Comparison of ENCODE assay signal across 1 cellular context in the genomic region with DNA sequence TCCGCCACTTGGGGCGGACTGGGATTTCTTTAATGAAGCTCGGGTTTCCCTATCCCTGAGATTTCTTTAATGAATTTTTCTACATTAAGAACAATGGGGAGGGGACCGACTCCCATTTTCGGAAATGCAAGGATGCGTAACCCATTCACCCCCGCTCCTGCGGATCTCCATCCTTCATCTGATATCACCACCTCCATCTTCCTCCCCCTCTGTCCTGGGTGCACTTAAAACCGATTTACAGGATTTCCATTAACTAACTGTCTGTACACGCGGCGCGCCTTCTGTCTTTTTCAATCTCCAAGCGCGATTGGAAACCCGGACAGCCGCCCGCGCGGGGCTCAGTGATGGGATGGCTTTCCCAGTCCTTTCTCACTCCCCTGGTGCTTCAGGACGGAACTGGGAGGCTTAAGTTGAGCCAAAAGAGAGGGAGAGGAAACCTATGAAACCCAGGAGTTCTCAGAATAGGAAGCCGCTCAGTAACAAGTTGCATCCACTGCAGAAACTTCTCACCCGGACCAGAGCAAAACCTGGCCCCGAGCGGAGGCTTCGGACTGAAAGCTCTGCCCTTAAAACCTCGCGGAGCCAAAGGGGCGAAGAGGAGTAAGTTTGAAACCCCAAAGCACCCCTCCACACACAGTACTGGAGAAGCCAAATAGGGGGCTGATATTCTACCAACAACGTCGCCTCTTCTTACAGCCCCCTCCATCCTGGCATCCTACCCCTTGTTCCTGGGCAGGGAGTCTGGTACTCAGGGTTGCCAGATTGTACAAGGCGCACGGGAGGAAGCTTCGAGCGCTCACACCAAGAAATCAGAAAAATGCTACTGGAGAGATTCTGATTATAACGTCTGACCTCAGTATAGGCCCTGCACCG.
TF ChIP-seq lines count a peak whose summit lies in the region.

No MANE protein-coding gene starts in this region.

TF ChIP-seq in H1, 55 proteins besides CTCF, POLR2A, EP300 and RAD21:
- TF ChIP-seq HDAC2 (IDR thresholded peaks at IDR 0.05; ENCODE audit: borderline replicate concordance in 1 of 2, low read depth in 2 of 2, low read length in 2 of 2), result no peak
- no peak for TF ChIP-seq POLR2AphosphoS5 (IDR thresholded peaks at IDR 0.05; ENCODE audit: low read depth, low read length)
- peak; percentile 12 for TF ChIP-seq ASH2L (IDR thresholded peaks at IDR 0.05; ENCODE audit: low read length)
- no peak for TF ChIP-seq POU5F1 (IDR thresholded peaks at IDR 0.05; ENCODE audit: low read depth, low read length)
- no peak for TF ChIP-seq KDM1A (IDR thresholded peaks at IDR 0.05; ENCODE audit: borderline replicate concordance, low read length)
- TF ChIP-seq RNF2 (IDR thresholded peaks at IDR 0.05; ENCODE audit: borderline replicate concordance, low read depth, low read length, missing control alignments, poor library complexity, severe bottlenecking), result peak; percentile 38
- TF ChIP-seq NANOG (IDR thresholded peaks at IDR 0.05; ENCODE audit: insufficient read depth, low read depth, low read length, poor library complexity, severe bottlenecking), result no peak
- no peak for TF ChIP-seq TBP (IDR thresholded peaks at IDR 0.05; ENCODE audit: low read depth, low read length)
- peak; percentile 35 for TF ChIP-seq KDM4A (IDR thresholded peaks at IDR 0.05; ENCODE audit: low read depth, low read length, severe bottlenecking)
- TF ChIP-seq, protein P1, sequence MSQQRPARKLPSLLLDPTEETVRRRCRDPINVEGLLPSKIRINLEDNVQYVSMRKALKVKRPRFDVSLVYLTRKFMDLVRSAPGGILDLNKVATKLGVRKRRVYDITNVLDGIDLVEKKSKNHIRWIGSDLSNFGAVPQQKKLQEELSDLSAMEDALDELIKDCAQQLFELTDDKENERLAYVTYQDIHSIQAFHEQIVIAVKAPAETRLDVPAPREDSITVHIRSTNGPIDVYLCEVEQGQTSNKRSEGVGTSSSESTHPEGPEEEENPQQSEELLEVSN (IDR thresholded peaks at IDR 0.05), result 0 out of 2 replicates have a peak, but pooled peaks have one; percentile 9
